Comparison of ENCODE assay signal across 8 cellular contexts in genomic region chr16:28321700-28322411, GRCh38. TPM values are rescaled to one million over a fixed set of nuclear protein-coding genes. Genes with fewer than 3 reads are reported as not detected.
A peak's percentile ranks its signal among the peaks of the same experiment; 100 is the strongest.
DNase-seq lines count a peak whose midpoint lies in the region; ATAC-seq, FAIRE-seq and TF ChIP-seq lines count a peak whose summit lies in the region.

No MANE protein-coding gene starts in this region.

- peak; percentile 96 for TF ChIP-seq CTCF in Panc1 (IDR thresholded peaks at IDR 0.05)
- peak; percentile 92 for TF ChIP-seq CTCF in HepG2 (CRISPR knock-in tag; IDR thresholded peaks at IDR 0.05)
- peak; percentile 57 for TF ChIP-seq CTCF in thoracic aorta (IDR thresholded peaks at IDR 0.05)

- H3K79me2 ChIP-seq in HepG2 (ENCODE audit: insufficient read depth, low read length) = no peaks in the 10 kb centered on the region

- ATAC-seq in Panc1 = peak; percentile 76
- peak; percentile 71 for ATAC-seq in HepG2
- ATAC-seq in thoracic aorta (ENCODE audit: insufficient number of reproducible peaks, low FRiP score, low read depth) = no peak
- no peak for ATAC-seq in GM18858 (IDR thresholded peaks at IDR 0.05; ENCODE audit: unreplicated experiment)

- BruUV-seq in Panc1 (replicated peaks; lab: Mats Ljungman, UMichigan) (no TSS peak), HepG2 (replicated peaks; lab: Mats Ljungman, UMichigan) (no TSS peak)

- 9% methylated on average over 9 of the region's 20 CpGs for WGBS in HepG2 (ENCODE audit: low lambda C conversion rate)

- no peak for TF ChIP-seq POLR2A in HepG2 (IDR thresholded peaks at IDR 0.05; ENCODE audit: insufficient read depth in 1 of 2, low read depth in 2 of 2, low read length in 2 of 2)

- H4K20me1 ChIP-seq in HepG2 (ENCODE audit: insufficient read depth, low read length) = no peaks in the 10 kb centered on the region

- TF ChIP-seq RAD21 in HepG2 (CRISPR knock-in tag; IDR thresholded peaks at IDR 0.05) = peak; percentile 57

- intact Hi-C loops in Panc1 (cut with micrococcal nuclease; ENCODE audit: unreplicated experiment) = no loop called here
- intact Hi-C loops in HepG2 (cut with micrococcal nuclease; ENCODE audit: unreplicated experiment) = loop anchor here (1.0 kb wide), 1 partner anchor 227 kb away; no protein-coding TSS in a partner anchor

- H3K4me3 ChIP-seq in Panc1 (ENCODE audit: low read depth in 2 of 2, low read length in 2 of 2) (no peak overlapping the region), HepG2 (replicated peaks in 1 of 3; ENCODE audit: insufficient read depth in 1 of 3, low read depth in 2 of 3, low read length in 3 of 3) (no peak overlapping the region; a peak in 1 of 6 replicates), thoracic aorta (no peak overlapping the region)

- CTCF ChIA-PET in Panc1 (lab: Charles Lee) (interaction anchor here (0.5 to 0.9 kb wide), 8 partner anchors 12 to 340 kb away, joined by 3 to 11 read pairs (median 5); no protein-coding TSS in a partner anchor), HepG2 (lab: Yijun Ruan, JAX; ENCODE audit: low intra/inter-chr PET ratio, low total read pairs) (no interaction called here)

- POLR2A ChIA-PET in Panc1 (lab: Charles Lee) (no interaction called here), HepG2 (lab: Yijun Ruan, JAX) (no interaction called here)

- DNase-seq in NCI-H82 (lab: John Stamatoyannopoulos, UW) (peak; percentile 45), NCI-H82 treated with DMSO at 0.1 percent for 48 hours (lab: John Stamatoyannopoulos, UW; ENCODE audit: unreplicated experiment) (no peak), Panc1 (ENCODE audit: low read depth, low spot score) (no peak), astrocyte of the hippocampus (ENCODE audit: low read depth, low spot score) (peak; percentile 53), HepG2 (ENCODE audit: low spot score) (peak; percentile 32), thoracic aorta (ENCODE audit: low spot score) (no peak), RCC 7860 (ENCODE audit: low spot score) (no peak)

- H3K36me3 ChIP-seq in Panc1 (ENCODE audit: control insufficient read depth, insufficient read depth, low read length) (no peaks in the 10 kb centered on the region), HepG2 (replicated peaks in 1 of 2; ENCODE audit: control insufficient read depth in 1 of 2, insufficient read depth in 2 of 2, low read length in 2 of 2) (no peaks in the 10 kb centered on the region), thoracic aorta (no peaks in the 10 kb centered on the region)

- FAIRE-seq in HepG2 (lab: Jason Lieb, UNC) = peak; percentile 82
- FAIRE-seq in RCC 7860 (lab: Jason Lieb, UNC) = no peak

- TF ChIP-seq EP300 in HepG2 (IDR thresholded peaks at IDR 0.05; ENCODE audit: low read depth in 2 of 2, low read length in 2 of 2) (no peak), HepG2 (CRISPR knock-in tag; IDR thresholded peaks at IDR 0.05; ENCODE audit: borderline replicate concordance) (no peak)

- no peak overlapping the region for H2AFZ ChIP-seq in HepG2 (ENCODE audit: low read length)

- H3K27me3 ChIP-seq in Panc1 (ENCODE audit: control insufficient read depth, insufficient read depth, low read length) (no peaks in the 10 kb centered on the region), HepG2 (ENCODE audit: control insufficient read depth in 1 of 2, insufficient read depth in 2 of 2, low read length in 2 of 2) (peaks cover 4 to 11% of the 10 kb centered on the region in 2 experiments; a peak in 2 of 5 replicates), thoracic aorta (replicated peaks; ENCODE audit: insufficient read depth) (no peaks in the 10 kb centered on the region)

- H3K4me2 ChIP-seq in HepG2 (ENCODE audit: low read depth, low read length) = 0 out of 2 replicates have a peak overlapping the region, but pooled peaks have one; percentile 30

- H3K9ac ChIP-seq in HepG2 (ENCODE audit: insufficient read depth, low read depth, low read length) = no peak overlapping the region

- H3K27ac ChIP-seq in Panc1 (ENCODE audit: low read length) (no peak overlapping the region), HepG2 (ENCODE audit: extremely low read length, insufficient read depth, low read length) (no peak overlapping the region), thoracic aorta (no peak overlapping the region)

- H3K4me1 ChIP-seq in Panc1 (ENCODE audit: control insufficient read depth, insufficient read depth, low read length) = peaks cover 5% of the 10 kb centered on the region; the same call in 1 of the 2 replicates
- H3K4me1 ChIP-seq in HepG2 (ENCODE audit: insufficient read depth, low read length) = peaks cover 33% of the 10 kb centered on the region
- no peaks in the 10 kb centered on the region for H3K4me1 ChIP-seq in thoracic aorta (ENCODE audit: control insufficient read depth in 1 of 2, low read depth in 2 of 2)

- H3K9me3 ChIP-seq in Panc1 (ENCODE audit: control insufficient read depth, insufficient read depth, low read depth, low read length) (no peaks in the 10 kb centered on the region), HepG2 (ENCODE audit: low read length) (no peaks in the 10 kb centered on the region), thoracic aorta (no peaks in the 10 kb centered on the region)

- in situ Hi-C loops in Panc1 (cut with HindIII; ENCODE audit: low pct_unique_long_range_greater_than_20kb, low sequenced_read_pairs) = no loop called here
- in situ Hi-C loops in HepG2 (cut with HindIII; ENCODE audit: extremely low pct_ligation_motif_present, low pct_unique_long_range_greater_than_20kb) = no loop called here

TF ChIP-seq in HepG2, 621 proteins besides CTCF, POLR2A, EP300 and RAD21 (continues in another document):
- TF ChIP-seq ZNF768 (CRISPR knock-in tag; IDR thresholded peaks at IDR 0.05) (no peak; the same call in 1 of the 2 replicates), NFIC (IDR thresholded peaks at IDR 0.05; ENCODE audit: low read length) (no peak), ZNF326 (CRISPR knock-in tag; IDR thresholded peaks at IDR 0.05; ENCODE audit: borderline replicate concordance) (no peak), ZZZ3 (CRISPR knock-in tag; IDR thresholded peaks at IDR 0.05; ENCODE audit: borderline replicate concordance) (no peak), ZNF446 (CRISPR knock-in tag; IDR thresholded peaks at IDR 0.05) (no peak), NR2F2 (IDR thresholded peaks at IDR 0.05; ENCODE audit: borderline replicate concordance, low read depth) (no peak), MYC (CRISPR knock-in tag; IDR thresholded peaks at IDR 0.05; ENCODE audit: borderline replicate concordance) (0 out of 2 replicates have a peak, but pooled peaks have one; percentile 21), ZNF891 (CRISPR knock-in tag; IDR thresholded peaks at IDR 0.05) (peak; percentile 72)

RNA-seq across cellular contexts. Expression of gene SBK1, which starts 29.5 kb away (rescaled TPM):
- total RNA-seq in Panc1 (2021; ENCODE audit: unreplicated experiment) = 2.4 TPM
- polyA plus RNA-seq in Panc1 (2012; ENCODE audit: insufficient read length) = 5.7 TPM
- 0.15 and 0.18 TPM in 2 replicates for total RNA-seq in HepG2 (2016; rRNA removed; fragmentation: Illumina TruSeq; extraction: Trizol)
- 0.09 TPM in 1 of 2 replicates, not detected in the other for total RNA-seq in HepG2 (2016; cell fraction: cytosol; rRNA removed; fragmentation: Illumina TruSeq; extraction: Trizol; ENCODE audit: low read depth)
- 0.19 and 0.25 TPM in 2 replicates for total RNA-seq in HepG2 (2016; cell fraction: insoluble cytoplasmic fraction; rRNA removed; fragmentation: Illumina TruSeq; extraction: Trizol)
- 0.22 and 0.28 TPM in 2 replicates for total RNA-seq in HepG2 (2016; cell fraction: membrane; rRNA removed; fragmentation: Illumina TruSeq; extraction: Trizol)
- total RNA-seq in HepG2 (2016; cell fraction: nucleus; rRNA removed; fragmentation: Illumina TruSeq; extraction: Trizol) = 0.13 and 0.16 TPM in 2 replicates
- polyA plus RNA-seq in HepG2 (2011; rRNA removed) = 0.17 and 0.26 TPM in 2 replicates
- 0.19 and 0.26 TPM in 2 replicates for polyA plus RNA-seq in HepG2 (2011; cell fraction: cytosol; rRNA removed)
- 0.59 and 0.61 TPM in 2 replicates for polyA plus RNA-seq in HepG2 (2011; cell fraction: nucleus; rRNA removed)
- 0.44 and 0.76 TPM in 2 replicates for polyA plus RNA-seq in HepG2 (2012)
- polyA plus RNA-seq in HepG2 (2016; cell fraction: cytosol; fragmentation: Illumina TruSeq; extraction: Trizol; ENCODE audit: low read depth) = 0.06 and 0.08 TPM in 2 replicates
- polyA plus RNA-seq in HepG2 (2016; cell fraction: insoluble cytoplasmic fraction; fragmentation: Illumina TruSeq; extraction: Trizol; ENCODE audit: low read depth) = 0.66 and 0.71 TPM in 2 replicates
- polyA plus RNA-seq in HepG2 (2016; cell fraction: membrane; fragmentation: Illumina TruSeq; extraction: Trizol; ENCODE audit: low read depth) = 0.19 and 0.34 TPM in 2 replicates
- 0.70 and 0.92 TPM in 2 replicates for polyA plus RNA-seq in HepG2 (2016; cell fraction: nucleus; fragmentation: Illumina TruSeq; extraction: Trizol; ENCODE audit: insufficient read depth, low read depth)
- polyA minus RNA-seq in HepG2 (2011; rRNA and poly(A)+ RNA removed; ENCODE audit: low replicate concordance) = 0.16 and 0.52 TPM in 2 replicates
- polyA minus RNA-seq in HepG2 (2011; cell fraction: cytosol; rRNA and poly(A)+ RNA removed) = 0.26 and 0.59 TPM in 2 replicates
- polyA minus RNA-seq in HepG2 (2011; cell fraction: nucleus; rRNA and poly(A)+ RNA removed) = 0.13 and 0.25 TPM in 2 replicates
- total RNA-seq in thoracic aorta = under 1 TPM; 0.81 to 0.92 TPM

RNA-seq across cellular contexts. Expression of gene NPIPB6, which starts 41.5 kb away (rescaled TPM):
- total RNA-seq in Panc1 (2021; ENCODE audit: unreplicated experiment) (1.3 TPM), HepG2 (2016; rRNA removed; fragmentation: Illumina TruSeq; extraction: Trizol) (not detected in 2 replicates), thoracic aorta (1 to 10 TPM; 2.2 to 8.2 TPM)
- polyA plus RNA-seq in Panc1 (2012; ENCODE audit: insufficient read length) = 0.29 TPM
- total RNA-seq in HepG2 (2016; cell fraction: cytosol; rRNA removed; fragmentation: Illumina TruSeq; extraction: Trizol; ENCODE audit: low read depth) = 0.10 TPM in 1 of 2 replicates, not detected in the other
- 0.21 and 0.45 TPM in 2 replicates for total RNA-seq in HepG2 (2016; cell fraction: insoluble cytoplasmic fraction; rRNA removed; fragmentation: Illumina TruSeq; extraction: Trizol)
- not detected in 2 replicates for total RNA-seq in HepG2 (2016; cell fraction: membrane; rRNA removed; fragmentation: Illumina TruSeq; extraction: Trizol)
- total RNA-seq in HepG2 (2016; cell fraction: nucleus; rRNA removed; fragmentation: Illumina TruSeq; extraction: Trizol) = 1.1 and 2.5 TPM in 2 replicates
- polyA plus RNA-seq in HepG2 (2011; rRNA removed) = 0.25 and 0.50 TPM in 2 replicates
- 0.05 and 0.06 TPM in 2 replicates for polyA plus RNA-seq in HepG2 (2011; cell fraction: cytosol; rRNA removed)
- polyA plus RNA-seq in HepG2 (2011; cell fraction: nucleus; rRNA removed) = 0.66 and 1.1 TPM in 2 replicates
- 0.42 and 0.71 TPM in 2 replicates for polyA plus RNA-seq in HepG2 (2012)
- polyA plus RNA-seq in HepG2 (2016; cell fraction: cytosol; fragmentation: Illumina TruSeq; extraction: Trizol; ENCODE audit: low read depth) = 0.07 and 0.11 TPM in 2 replicates
- 0.13 TPM in 1 of 2 replicates, not detected in the other for polyA plus RNA-seq in HepG2 (2016; cell fraction: insoluble cytoplasmic fraction; fragmentation: Illumina TruSeq; extraction: Trizol; ENCODE audit: low read depth)
- not detected in 2 replicates for polyA plus RNA-seq in HepG2 (2016; cell fraction: membrane; fragmentation: Illumina TruSeq; extraction: Trizol; ENCODE audit: low read depth)
- polyA plus RNA-seq in HepG2 (2016; cell fraction: nucleus; fragmentation: Illumina TruSeq; extraction: Trizol; ENCODE audit: insufficient read depth, low read depth) = 3.2 and 5.2 TPM in 2 replicates
- polyA minus RNA-seq in HepG2 (2011; rRNA and poly(A)+ RNA removed; ENCODE audit: low replicate concordance) = 0.16 and 1.8 TPM in 2 replicates
- not detected in 2 replicates for polyA minus RNA-seq in HepG2 (2011; cell fraction: cytosol; rRNA and poly(A)+ RNA removed)
- polyA minus RNA-seq in HepG2 (2011; cell fraction: nucleus; rRNA and poly(A)+ RNA removed) = 1.4 and 3.0 TPM in 2 replicates

Comparison
In these comparisons a context has a peak if more than half of its experiments do, and no peak if none do; other contexts are left out.
1. DNase-seq: peak in NCI-H82 (single experiment), astrocyte of the hippocampus (single experiment) and HepG2 (single experiment); none in NCI-H82 treated with DMSO at 0.1 percent for 48 hours (single experiment), Panc1 (single experiment), thoracic aorta (single experiment) and RCC 7860 (single experiment).
2. ATAC-seq: peak in Panc1 (single experiment) and HepG2 (single experiment); none in thoracic aorta (single experiment) and GM18858 (single experiment).
3. Peak in every context shown above with its lines, with median percentiles within 50 percentile points of each other: CTCF ChIP-seq.